In the genomic region with DNA sequence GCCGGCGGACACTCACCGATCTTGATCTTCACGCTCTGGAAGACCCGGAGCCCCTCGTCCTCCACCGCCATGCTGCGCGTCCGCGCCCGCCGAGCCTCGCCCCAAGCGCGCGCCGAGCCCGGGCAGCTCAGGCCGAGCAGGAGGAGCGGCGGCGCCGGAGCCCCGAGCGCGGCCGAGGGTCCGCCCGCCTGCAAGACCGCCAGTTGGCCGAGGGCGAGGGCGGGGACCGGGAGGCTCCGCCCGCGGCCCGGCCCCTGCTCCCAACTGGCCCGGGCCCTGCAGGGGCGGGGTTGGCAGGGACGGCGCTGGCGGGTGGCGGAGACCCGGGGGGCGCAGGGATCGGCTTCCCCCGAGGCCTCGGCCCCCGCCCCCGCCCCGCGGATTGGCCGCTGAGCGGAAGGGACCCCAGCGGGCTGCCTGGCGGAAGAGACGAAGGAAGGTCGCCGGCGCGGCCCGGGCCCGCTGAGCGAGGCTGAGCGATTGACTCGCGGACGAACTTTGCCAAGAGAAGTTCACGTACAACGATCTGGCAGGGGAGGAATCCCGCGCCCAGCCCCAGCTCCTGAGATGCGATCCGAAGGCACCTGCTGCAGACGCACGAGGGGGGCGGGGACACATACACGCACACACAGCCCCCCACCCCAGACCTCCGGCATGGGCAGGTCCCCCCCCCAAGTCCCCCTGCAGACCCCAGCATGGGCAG, we compare ENCODE assay signal across 8 cellular contexts. TPM values are rescaled to one million over a fixed set of nuclear protein-coding genes. Genes with fewer than 3 reads are reported as not detected.
A peak's percentile ranks its signal among the peaks of the same experiment; 100 is the strongest.
DNase-seq lines count a peak whose midpoint lies in the region; ATAC-seq and TF ChIP-seq lines count a peak whose summit lies in the region.

A gene with protein sequence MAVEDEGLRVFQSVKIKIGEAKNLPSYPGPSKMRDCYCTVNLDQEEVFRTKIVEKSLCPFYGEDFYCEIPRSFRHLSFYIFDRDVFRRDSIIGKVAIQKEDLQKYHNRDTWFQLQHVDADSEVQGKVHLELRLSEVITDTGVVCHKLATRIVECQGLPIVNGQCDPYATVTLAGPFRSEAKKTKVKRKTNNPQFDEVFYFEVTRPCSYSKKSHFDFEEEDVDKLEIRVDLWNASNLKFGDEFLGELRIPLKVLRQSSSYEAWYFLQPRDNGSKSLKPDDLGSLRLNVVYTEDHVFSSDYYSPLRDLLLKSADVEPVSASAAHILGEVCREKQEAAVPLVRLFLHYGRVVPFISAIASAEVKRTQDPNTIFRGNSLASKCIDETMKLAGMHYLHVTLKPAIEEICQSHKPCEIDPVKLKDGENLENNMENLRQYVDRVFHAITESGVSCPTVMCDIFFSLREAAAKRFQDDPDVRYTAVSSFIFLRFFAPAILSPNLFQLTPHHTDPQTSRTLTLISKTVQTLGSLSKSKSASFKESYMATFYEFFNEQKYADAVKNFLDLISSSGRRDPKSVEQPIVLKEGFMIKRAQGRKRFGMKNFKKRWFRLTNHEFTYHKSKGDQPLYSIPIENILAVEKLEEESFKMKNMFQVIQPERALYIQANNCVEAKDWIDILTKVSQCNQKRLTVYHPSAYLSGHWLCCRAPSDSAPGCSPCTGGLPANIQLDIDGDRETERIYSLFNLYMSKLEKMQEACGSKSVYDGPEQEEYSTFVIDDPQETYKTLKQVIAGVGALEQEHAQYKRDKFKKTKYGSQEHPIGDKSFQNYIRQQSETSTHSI (minus strand): TSS at position 205 of the 703 bp plus-strand sequence. CDS start 134 bp downstream, at position 71.

- ATAC-seq in HG03159 (IDR thresholded peaks at IDR 0.05; ENCODE audit: unreplicated experiment) (peak; percentile 57), esophagus mucosa (peak; percentile 66)

- DNase-seq in C1 segment of cervical spinal cord (lab: John Stamatoyannopoulos, UW): peak in 11 of 14 donors; percentile 25 to 85 (median 53)
- DNase-seq in NCI-H82 treated with DMSO at 0.1 percent for 48 hours (lab: John Stamatoyannopoulos, UW; ENCODE audit: unreplicated experiment): peak; percentile 48
- DNase-seq in activated T-cell treated with anti-CD3 and anti-CD28 coated beads, Interleukin-2, amount 50 U/mL, for 48 hours: peak; percentile 74 to 84
- peak; percentile 61 for DNase-seq in middle frontal gyrus (ENCODE audit: extremely low spot score, low spot score)
- peak; percentile 63 for DNase-seq in superior temporal gyrus (ENCODE audit: extremely low spot score)

- TF ChIP-seq POLR2A in GM19099 (IDR thresholded peaks at IDR 0.05; ENCODE audit: extremely low read depth, insufficient read length, low read depth): peak; percentile 74

RNA-seq across cellular contexts. Expression of the gene that starts here (rescaled TPM):
- total RNA-seq in esophagus mucosa: 1.6 TPM

Comparison
In these comparisons a context has a peak if more than half of its experiments do, and no peak if none do; other contexts are left out.
1. Peak in every context shown above with its lines: DNase-seq and ATAC-seq.